ENCODE assay signal across 1 cellular context in the genomic region with DNA sequence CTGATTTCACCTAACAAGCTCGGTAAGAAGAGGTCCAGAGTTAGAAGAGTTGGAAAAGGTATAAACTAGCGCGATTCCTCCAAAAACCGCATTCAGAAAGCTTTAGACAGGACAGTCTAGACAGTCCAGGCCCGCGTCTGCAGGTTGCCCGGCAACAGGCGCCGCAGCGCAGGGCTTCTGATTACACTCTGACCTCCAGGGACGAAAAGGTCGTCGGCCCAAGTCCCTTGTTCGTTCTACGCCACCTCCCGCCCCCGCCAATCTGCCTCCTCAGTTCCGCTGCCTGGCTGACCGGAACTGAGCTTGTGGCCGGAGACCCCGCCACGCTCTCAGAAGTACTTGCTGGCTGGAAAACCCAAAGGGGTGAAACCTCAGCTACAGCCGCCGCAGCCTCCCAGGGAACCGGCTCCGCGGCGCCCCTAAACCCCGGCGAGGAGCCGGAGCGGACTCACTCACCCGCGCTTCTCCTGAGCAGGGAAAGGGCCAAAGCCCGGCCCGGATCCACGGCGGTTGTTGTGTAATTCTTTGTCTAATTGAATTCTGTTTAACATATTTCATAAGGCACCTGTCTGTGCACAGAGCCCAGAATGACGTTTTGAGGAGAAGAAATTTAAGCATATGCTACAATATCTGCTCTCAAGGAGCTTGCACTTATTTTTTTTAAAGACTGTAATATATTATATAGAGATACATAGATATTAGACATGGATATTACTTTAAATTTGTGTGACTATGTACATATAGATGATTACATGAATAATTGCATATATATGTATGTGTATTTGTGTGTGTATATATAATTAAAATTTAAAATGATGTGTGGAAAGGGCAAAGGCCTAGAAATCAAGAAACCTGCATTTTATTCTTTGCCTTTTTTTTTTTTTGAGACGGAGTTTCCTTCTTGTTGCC.
TF ChIP-seq lines count a peak whose summit lies in the region.

Gene CAPS2, minus strand, starts transcription at position 407 of the 909 bp plus-strand sequence. CDS start 3,826 bp downstream, outside the sequence.

TF ChIP-seq in HepG2, 621 proteins besides CTCF, POLR2A, EP300 and RAD21 (continued from another document and continues in another):
- TF ChIP-seq SP2 (CRISPR knock-in tag; IDR thresholded peaks at IDR 0.05): no peak
- no peak for TF ChIP-seq ZNF572 (CRISPR knock-in tag; IDR thresholded peaks at IDR 0.05)
- no peak for TF ChIP-seq ZSCAN20 (CRISPR knock-in tag; IDR thresholded peaks at IDR 0.05; ENCODE audit: borderline replicate concordance)
- TF ChIP-seq ZNF547 (CRISPR knock-in tag; IDR thresholded peaks at IDR 0.05): no peak
- no peak for TF ChIP-seq ZSCAN22 (CRISPR knock-in tag; IDR thresholded peaks at IDR 0.05)
- TF ChIP-seq ZNF326 (CRISPR knock-in tag; IDR thresholded peaks at IDR 0.05; ENCODE audit: borderline replicate concordance): no peak
- no peak for TF ChIP-seq BRCA1 (CRISPR knock-in tag; IDR thresholded peaks at IDR 0.05)
- TF ChIP-seq MED13 (CRISPR knock-in tag; IDR thresholded peaks at IDR 0.05): no peak
- TF ChIP-seq, protein P1, sequence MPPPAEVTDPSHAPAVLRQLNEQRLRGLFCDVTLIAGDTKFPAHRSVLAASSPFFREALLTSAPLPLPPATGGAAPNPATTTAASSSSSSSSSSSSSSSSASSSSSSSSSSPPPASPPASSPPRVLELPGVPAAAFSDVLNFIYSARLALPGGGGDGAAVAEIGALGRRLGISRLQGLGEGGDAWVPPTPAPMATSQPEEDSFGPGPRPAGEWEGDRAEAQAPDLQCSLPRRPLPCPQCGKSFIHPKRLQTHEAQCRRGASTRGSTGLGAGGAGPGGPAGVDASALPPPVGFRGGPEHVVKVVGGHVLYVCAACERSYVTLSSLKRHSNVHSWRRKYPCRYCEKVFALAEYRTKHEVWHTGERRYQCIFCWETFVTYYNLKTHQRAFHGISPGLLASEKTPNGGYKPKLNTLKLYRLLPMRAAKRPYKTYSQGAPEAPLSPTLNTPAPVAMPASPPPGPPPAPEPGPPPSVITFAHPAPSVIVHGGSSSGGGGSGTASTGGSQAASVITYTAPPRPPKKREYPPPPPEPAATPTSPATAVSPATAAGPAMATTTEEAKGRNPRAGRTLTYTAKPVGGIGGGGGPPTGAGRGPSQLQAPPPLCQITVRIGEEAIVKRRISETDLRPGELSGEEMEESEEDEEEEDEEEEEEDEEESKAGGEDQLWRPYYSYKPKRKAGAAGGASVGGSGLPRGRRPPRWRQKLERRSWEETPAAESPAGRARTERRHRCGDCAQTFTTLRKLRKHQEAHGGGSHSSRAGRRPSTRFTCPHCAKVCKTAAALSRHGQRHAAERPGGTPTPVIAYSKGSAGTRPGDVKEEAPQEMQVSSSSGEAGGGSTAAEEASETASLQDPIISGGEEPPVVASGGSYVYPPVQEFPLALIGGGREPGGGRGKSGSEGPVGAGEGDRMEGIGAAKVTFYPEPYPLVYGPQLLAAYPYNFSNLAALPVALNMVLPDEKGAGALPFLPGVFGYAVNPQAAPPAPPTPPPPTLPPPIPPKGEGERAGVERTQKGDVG (CRISPR knock-in tag; IDR thresholded peaks at IDR 0.05; ENCODE audit: borderline replicate concordance): 0 out of 2 replicates have a peak, but pooled peaks have one; percentile 34
- TF ChIP-seq FUBP1 (CRISPR knock-in tag; IDR thresholded peaks at IDR 0.05; ENCODE audit: borderline replicate concordance): no peak
- TF ChIP-seq JARID2 (CRISPR knock-in tag; IDR thresholded peaks at IDR 0.05; ENCODE audit: insufficient replicate concordance): no peak
- peak; percentile 87 for TF ChIP-seq TARDBP (CRISPR knock-in tag; IDR thresholded peaks at IDR 0.05)
- TF ChIP-seq, protein P2, sequence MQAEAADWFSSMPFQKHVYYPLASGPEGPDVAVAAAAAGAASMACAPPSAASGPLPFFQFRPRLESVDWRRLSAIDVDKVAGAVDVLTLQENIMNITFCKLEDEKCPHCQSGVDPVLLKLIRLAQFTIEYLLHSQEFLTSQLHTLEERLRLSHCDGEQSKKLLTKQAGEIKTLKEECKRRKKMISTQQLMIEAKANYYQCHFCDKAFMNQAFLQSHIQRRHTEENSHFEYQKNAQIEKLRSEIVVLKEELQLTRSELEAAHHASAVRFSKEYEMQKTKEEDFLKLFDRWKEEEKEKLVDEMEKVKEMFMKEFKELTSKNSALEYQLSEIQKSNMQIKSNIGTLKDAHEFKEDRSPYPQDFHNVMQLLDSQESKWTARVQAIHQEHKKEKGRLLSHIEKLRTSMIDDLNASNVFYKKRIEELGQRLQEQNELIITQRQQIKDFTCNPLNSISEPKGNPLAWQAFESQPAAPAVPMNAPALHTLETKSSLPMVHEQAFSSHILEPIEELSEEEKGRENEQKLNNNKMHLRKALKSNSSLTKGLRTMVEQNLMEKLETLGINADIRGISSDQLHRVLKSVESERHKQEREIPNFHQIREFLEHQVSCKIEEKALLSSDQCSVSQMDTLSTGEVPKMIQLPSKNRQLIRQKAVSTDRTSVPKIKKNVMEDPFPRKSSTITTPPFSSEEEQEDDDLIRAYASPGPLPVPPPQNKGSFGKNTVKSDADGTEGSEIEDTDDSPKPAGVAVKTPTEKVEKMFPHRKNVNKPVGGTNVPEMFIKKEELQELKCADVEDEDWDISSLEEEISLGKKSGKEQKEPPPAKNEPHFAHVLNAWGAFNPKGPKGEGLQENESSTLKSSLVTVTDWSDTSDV (CRISPR knock-in tag; IDR thresholded peaks at IDR 0.05): no peak
- TF ChIP-seq HOXA7 (CRISPR knock-in tag; IDR thresholded peaks at IDR 0.05): no peak
- TF ChIP-seq, protein P3, sequence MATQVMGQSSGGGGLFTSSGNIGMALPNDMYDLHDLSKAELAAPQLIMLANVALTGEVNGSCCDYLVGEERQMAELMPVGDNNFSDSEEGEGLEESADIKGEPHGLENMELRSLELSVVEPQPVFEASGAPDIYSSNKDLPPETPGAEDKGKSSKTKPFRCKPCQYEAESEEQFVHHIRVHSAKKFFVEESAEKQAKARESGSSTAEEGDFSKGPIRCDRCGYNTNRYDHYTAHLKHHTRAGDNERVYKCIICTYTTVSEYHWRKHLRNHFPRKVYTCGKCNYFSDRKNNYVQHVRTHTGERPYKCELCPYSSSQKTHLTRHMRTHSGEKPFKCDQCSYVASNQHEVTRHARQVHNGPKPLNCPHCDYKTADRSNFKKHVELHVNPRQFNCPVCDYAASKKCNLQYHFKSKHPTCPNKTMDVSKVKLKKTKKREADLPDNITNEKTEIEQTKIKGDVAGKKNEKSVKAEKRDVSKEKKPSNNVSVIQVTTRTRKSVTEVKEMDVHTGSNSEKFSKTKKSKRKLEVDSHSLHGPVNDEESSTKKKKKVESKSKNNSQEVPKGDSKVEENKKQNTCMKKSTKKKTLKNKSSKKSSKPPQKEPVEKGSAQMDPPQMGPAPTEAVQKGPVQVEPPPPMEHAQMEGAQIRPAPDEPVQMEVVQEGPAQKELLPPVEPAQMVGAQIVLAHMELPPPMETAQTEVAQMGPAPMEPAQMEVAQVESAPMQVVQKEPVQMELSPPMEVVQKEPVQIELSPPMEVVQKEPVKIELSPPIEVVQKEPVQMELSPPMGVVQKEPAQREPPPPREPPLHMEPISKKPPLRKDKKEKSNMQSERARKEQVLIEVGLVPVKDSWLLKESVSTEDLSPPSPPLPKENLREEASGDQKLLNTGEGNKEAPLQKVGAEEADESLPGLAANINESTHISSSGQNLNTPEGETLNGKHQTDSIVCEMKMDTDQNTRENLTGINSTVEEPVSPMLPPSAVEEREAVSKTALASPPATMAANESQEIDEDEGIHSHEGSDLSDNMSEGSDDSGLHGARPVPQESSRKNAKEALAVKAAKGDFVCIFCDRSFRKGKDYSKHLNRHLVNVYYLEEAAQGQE (IDR thresholded peaks at IDR 0.05; ENCODE audit: borderline replicate concordance in 1 of 2, low read depth in 1 of 2, low read length in 2 of 2): no peak
- no peak for TF ChIP-seq TCF7 (IDR thresholded peaks at IDR 0.05; ENCODE audit: low read depth)
- no peak for TF ChIP-seq ZNF841 (CRISPR knock-in tag; IDR thresholded peaks at IDR 0.05; ENCODE audit: borderline replicate concordance)
- TF ChIP-seq, protein P4, sequence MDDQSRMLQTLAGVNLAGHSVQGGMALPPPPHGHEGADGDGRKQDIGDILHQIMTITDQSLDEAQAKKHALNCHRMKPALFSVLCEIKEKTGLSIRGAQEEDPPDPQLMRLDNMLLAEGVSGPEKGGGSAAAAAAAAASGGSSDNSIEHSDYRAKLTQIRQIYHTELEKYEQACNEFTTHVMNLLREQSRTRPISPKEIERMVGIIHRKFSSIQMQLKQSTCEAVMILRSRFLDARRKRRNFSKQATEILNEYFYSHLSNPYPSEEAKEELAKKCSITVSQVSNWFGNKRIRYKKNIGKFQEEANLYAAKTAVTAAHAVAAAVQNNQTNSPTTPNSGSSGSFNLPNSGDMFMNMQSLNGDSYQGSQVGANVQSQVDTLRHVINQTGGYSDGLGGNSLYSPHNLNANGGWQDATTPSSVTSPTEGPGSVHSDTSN (CRISPR knock-in tag; IDR thresholded peaks at IDR 0.05; ENCODE audit: borderline replicate concordance): no peak
- TF ChIP-seq, protein P5, sequence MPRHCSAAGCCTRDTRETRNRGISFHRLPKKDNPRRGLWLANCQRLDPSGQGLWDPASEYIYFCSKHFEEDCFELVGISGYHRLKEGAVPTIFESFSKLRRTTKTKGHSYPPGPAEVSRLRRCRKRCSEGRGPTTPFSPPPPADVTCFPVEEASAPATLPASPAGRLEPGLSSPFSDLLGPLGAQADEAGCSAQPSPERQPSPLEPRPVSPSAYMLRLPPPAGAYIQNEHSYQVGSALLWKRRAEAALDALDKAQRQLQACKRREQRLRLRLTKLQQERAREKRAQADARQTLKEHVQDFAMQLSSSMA (CRISPR knock-in tag; IDR thresholded peaks at IDR 0.05): no peak
- TF ChIP-seq NFKBIZ (CRISPR knock-in tag; IDR thresholded peaks at IDR 0.05): 0 out of 2 replicates have a peak, but pooled peaks have one; percentile 28
- peak; percentile 42; the same call in 1 of the 2 replicates for TF ChIP-seq TBX2 (CRISPR knock-in tag; IDR thresholded peaks at IDR 0.05; ENCODE audit: borderline replicate concordance)
- no peak for TF ChIP-seq SOX6 (IDR thresholded peaks at IDR 0.05)
- peak; percentile 64 for TF ChIP-seq SOX6 (CRISPR knock-in tag; IDR thresholded peaks at IDR 0.05)
- no peak for TF ChIP-seq ZNF329 (CRISPR knock-in tag; IDR thresholded peaks at IDR 0.05; ENCODE audit: low read depth)
- no peak for TF ChIP-seq GTF3A (CRISPR knock-in tag; conservative IDR thresholded peaks at IDR 0.05)
- no peak for TF ChIP-seq ZNF720 (CRISPR knock-in tag; IDR thresholded peaks at IDR 0.05)
- peak; percentile 62; the same call in 1 of the 2 replicates for TF ChIP-seq MTA1 (CRISPR knock-in tag; IDR thresholded peaks at IDR 0.05; ENCODE audit: borderline replicate concordance)
- TF ChIP-seq, protein P6, sequence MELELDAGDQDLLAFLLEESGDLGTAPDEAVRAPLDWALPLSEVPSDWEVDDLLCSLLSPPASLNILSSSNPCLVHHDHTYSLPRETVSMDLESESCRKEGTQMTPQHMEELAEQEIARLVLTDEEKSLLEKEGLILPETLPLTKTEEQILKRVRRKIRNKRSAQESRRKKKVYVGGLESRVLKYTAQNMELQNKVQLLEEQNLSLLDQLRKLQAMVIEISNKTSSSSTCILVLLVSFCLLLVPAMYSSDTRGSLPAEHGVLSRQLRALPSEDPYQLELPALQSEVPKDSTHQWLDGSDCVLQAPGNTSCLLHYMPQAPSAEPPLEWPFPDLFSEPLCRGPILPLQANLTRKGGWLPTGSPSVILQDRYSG (CRISPR knock-in tag; IDR thresholded peaks at IDR 0.05): no peak
- TF ChIP-seq ZNF383 (CRISPR knock-in tag; IDR thresholded peaks at IDR 0.05; ENCODE audit: borderline replicate concordance): no peak
- TF ChIP-seq, protein P7, sequence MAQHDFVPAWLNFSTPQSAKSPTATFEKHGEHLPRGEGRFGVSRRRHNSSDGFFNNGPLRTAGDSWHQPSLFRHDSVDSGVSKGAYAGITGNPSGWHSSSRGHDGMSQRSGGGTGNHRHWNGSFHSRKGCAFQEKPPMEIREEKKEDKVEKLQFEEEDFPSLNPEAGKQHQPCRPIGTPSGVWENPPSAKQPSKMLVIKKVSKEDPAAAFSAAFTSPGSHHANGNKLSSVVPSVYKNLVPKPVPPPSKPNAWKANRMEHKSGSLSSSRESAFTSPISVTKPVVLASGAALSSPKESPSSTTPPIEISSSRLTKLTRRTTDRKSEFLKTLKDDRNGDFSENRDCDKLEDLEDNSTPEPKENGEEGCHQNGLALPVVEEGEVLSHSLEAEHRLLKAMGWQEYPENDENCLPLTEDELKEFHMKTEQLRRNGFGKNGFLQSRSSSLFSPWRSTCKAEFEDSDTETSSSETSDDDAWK (CRISPR knock-in tag; IDR thresholded peaks at IDR 0.05): no peak
- TF ChIP-seq TP53 (CRISPR knock-in tag; conservative IDR thresholded peaks at IDR 0.05): 0 out of 2 replicates have a peak, but pooled peaks have one; percentile 25
- TF ChIP-seq MZF1 (CRISPR knock-in tag; IDR thresholded peaks at IDR 0.05; ENCODE audit: borderline replicate concordance): no peak
- peak; percentile 46; the same call in 1 of the 2 replicates for TF ChIP-seq ZFX (CRISPR knock-in tag; IDR thresholded peaks at IDR 0.05; ENCODE audit: low read depth)
- TF ChIP-seq, protein P8, sequence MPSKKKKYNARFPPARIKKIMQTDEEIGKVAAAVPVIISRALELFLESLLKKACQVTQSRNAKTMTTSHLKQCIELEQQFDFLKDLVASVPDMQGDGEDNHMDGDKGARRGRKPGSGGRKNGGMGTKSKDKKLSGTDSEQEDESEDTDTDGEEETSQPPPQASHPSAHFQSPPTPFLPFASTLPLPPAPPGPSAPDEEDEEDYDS (CRISPR knock-in tag; IDR thresholded peaks at IDR 0.05): peak; percentile 42; the same call in 1 of the 2 replicates
- no peak for TF ChIP-seq ZNF773 (CRISPR knock-in tag; IDR thresholded peaks at IDR 0.05; ENCODE audit: borderline replicate concordance)
- TF ChIP-seq GATAD2A (CRISPR knock-in tag; IDR thresholded peaks at IDR 0.05): peak; percentile 38; the same call in 1 of the 2 replicates
- TF ChIP-seq RCOR2 (CRISPR knock-in tag; IDR thresholded peaks at IDR 0.05): no peak
- TF ChIP-seq FOXJ3 (CRISPR knock-in tag; IDR thresholded peaks at IDR 0.05; ENCODE audit: borderline replicate concordance): no peak
- no peak for TF ChIP-seq ZNF747 (CRISPR knock-in tag; IDR thresholded peaks at IDR 0.05; ENCODE audit: borderline replicate concordance)
- no peak for TF ChIP-seq ZNF724P (CRISPR knock-in tag; IDR thresholded peaks at IDR 0.05; ENCODE audit: borderline replicate concordance)
- TF ChIP-seq ZNF484 (CRISPR knock-in tag; IDR thresholded peaks at IDR 0.05; ENCODE audit: borderline replicate concordance, low read depth): no peak
- TF ChIP-seq ZNF567 (CRISPR knock-in tag; IDR thresholded peaks at IDR 0.05; ENCODE audit: borderline replicate concordance): no peak
- TF ChIP-seq ZNF232 (CRISPR knock-in tag; IDR thresholded peaks at IDR 0.05; ENCODE audit: borderline replicate concordance): no peak
- no peak for TF ChIP-seq RARG (CRISPR knock-in tag; IDR thresholded peaks at IDR 0.05; ENCODE audit: low read depth)
